Comparison of ENCODE assay signal across 8 cellular contexts in the genomic region with DNA sequence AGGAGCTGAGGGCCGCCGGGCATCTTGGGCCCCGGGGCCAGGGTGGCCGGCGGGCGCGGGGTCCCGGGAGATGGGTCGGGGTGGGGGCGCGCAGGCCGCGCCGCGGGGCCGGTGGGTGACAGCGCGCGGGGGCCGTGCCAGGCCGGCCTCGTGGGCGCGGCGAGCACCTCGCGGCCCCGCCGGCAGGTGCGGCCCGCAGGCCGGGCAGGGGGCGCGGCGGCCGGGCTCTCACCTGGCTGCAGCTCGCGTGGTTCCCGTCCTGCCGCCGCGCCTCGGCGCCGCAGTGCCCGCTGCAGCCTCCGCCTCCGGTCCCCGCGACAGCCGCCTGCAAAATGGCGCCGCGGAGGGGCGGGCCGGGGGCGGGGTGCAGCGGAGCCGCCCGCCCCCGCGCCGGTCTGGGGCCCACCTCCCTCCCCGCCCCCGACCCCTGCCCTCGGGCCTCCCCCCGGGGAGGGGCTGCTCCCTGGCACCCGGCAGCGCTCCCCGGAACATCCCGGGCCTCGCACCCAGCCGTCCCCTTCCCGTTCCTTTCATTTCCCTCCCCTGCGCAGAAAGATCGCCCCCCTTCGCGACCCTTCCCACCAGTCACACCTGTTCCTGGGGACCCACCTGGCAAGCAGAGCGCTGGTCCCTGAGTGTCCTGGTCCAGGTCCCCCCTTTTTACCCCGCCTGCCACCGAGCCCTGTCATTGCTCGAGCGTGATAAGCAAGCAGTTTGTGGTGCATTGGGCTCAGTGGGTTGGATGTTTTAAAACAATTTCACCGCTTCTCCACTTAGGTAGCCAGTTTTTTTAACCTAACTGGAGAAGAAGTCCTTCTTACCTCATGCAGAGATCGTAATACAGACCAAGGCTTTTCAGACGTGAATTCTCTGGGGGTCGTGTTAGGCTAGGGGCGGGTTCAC.
DNase-seq lines count a peak whose midpoint lies in the region; ATAC-seq lines count a peak whose summit lies in the region.

Gene SLC23A2 (minus strand): TSS at position 337 of the 903 bp plus-strand sequence. CDS start 68,948 bp downstream, outside the sequence.

- ATAC-seq in GM19324 (IDR thresholded peaks at IDR 0.05; ENCODE audit: low FRiP score, unreplicated experiment) = peak; percentile 57

- peak within 1 kb of the TSS; percentile 68 to 79 for H3K9ac ChIP-seq in duodenal mucosa (ENCODE audit: low read depth in 1 of 2, low read length in 2 of 2)

- H3K27ac ChIP-seq in duodenal mucosa (ENCODE audit: low read depth, low read length) = no peak within 1 kb of the TSS

- H3K27me3 ChIP-seq in duodenal mucosa (ENCODE audit: control insufficient read depth in 1 of 2, insufficient read depth in 2 of 2, low read length in 2 of 2) = no peaks in the 10 kb centered on the region

- DNase-seq in AG08396 (ENCODE audit: low spot score) (peak; percentile 85), MV-4-11 (lab: John Stamatoyannopoulos, UW) (peak; percentile 12), medulla oblongata (ENCODE audit: extremely low spot score) (peak; percentile 34), NCI-H187 treated with DMSO at 0.1 percent for 48 hours (lab: John Stamatoyannopoulos, UW) (no peak)
- peak; percentile 22 to 23 for DNase-seq in activated CD4-positive, alpha-beta T cell treated with anti-CD3 and anti-CD28 coated beads, Interleukin-2, amount 50 U/mL, for 24 hours (ENCODE audit: low read depth in 1 of 2, low spot score in 1 of 2)
- peak in 2 of 3 donors; percentile 15 to 49 for DNase-seq in stimulated activated CD4-positive, alpha-beta T cell treated with anti-CD3 and anti-CD28 coated beads, TNF-alpha, amount 100 ng/mL, for 48 hours (ENCODE audit: low read depth in 3 of 3)

- no peaks in the 10 kb centered on the region for H3K36me3 ChIP-seq in duodenal mucosa (ENCODE audit: control insufficient read depth in 1 of 2, insufficient read depth in 2 of 2, low read length in 2 of 2)

- peak within 1 kb of the TSS; percentile 87 to 88 for H3K4me3 ChIP-seq in duodenal mucosa (ENCODE audit: low read depth in 1 of 2, low read length in 2 of 2)

- H3K9me3 ChIP-seq in duodenal mucosa (ENCODE audit: control insufficient read depth in 1 of 2, low read length in 2 of 2) = no peaks in the 10 kb centered on the region

- H3K4me1 ChIP-seq in duodenal mucosa (ENCODE audit: control insufficient read depth in 1 of 2, insufficient read depth in 2 of 2, low read length in 2 of 2) = peaks cover 6 to 10% of the 10 kb centered on the region in 2 donors
